Comparison of ENCODE assay signal across 23 cellular contexts in genomic region chr19:34222386-34222785, GRCh38. TPM values are rescaled to one million over a fixed set of nuclear protein-coding genes. Genes with fewer than 3 reads are reported as not detected.
DNase-seq lines count a peak whose midpoint lies in the region; ATAC-seq and TF ChIP-seq lines count a peak whose summit lies in the region.
"Had no signal": no experiment of that assay in that cellular context is flagged by ENCODE, and none has a peak within 500 bp of the region (broad histone marks: within the 10 kb centered on the region; RNA-seq: fewer than 3 reads in every experiment).

No MANE protein-coding gene starts in this region.

- intact Hi-C loops in activated CD4-positive, alpha-beta memory T cell treated with anti-CD3 and anti-CD28 coated beads for 36 hours (cut with micrococcal nuclease) = no loop called here

- H3K4me1 Mint-ChIP-seq in CD4-positive, CD25-positive, alpha-beta regulatory T cell = peaks cover 35 to 66% (median 54%) of the 10 kb centered on the region in 4 donors
- H3K4me1 Mint-ChIP-seq in central memory CD8-positive, alpha-beta T cell = peaks cover 55% of the 10 kb centered on the region
- H3K4me1 Mint-ChIP-seq in stimulated activated effector memory CD8-positive, alpha-beta T cell treated with anti-CD3 and anti-CD28 coated beads, Interleukin-12 subunit alpha, Interleukin-12 subunit beta, amount 100 ng/mL, for 72 hours = peaks cover 64% of the 10 kb centered on the region
- H3K4me1 Mint-ChIP-seq in T-helper 17 cell = peaks cover 51% of the 10 kb centered on the region
- peaks cover 54% of the 10 kb centered on the region for H3K4me1 Mint-ChIP-seq in activated CD4-positive, alpha-beta memory T cell treated with anti-CD3 and anti-CD28 coated beads for 36 hours (ENCODE audit: low read depth)

- no peak overlapping the region for H3K4me3 ChIP-seq in CD4-positive, CD25-positive, alpha-beta regulatory T cell (ENCODE audit: low read depth, low read length)
- no peak overlapping the region for H3K4me3 ChIP-seq in suprapubic skin
- H3K4me3 ChIP-seq: BLaER1 treated with 17β-estradiol and CSF1 and Interleukin-3, amounts not matched to agents 10 nM and 100 nM; GM12878 had no signal

- H3K36me3 Mint-ChIP-seq in CD4-positive, CD25-positive, alpha-beta regulatory T cell = peaks cover 50% of the 10 kb centered on the region
- peaks cover 73% of the 10 kb centered on the region for H3K36me3 Mint-ChIP-seq in central memory CD8-positive, alpha-beta T cell (ENCODE audit: insufficient read depth)
- H3K36me3 Mint-ChIP-seq in stimulated activated effector memory CD8-positive, alpha-beta T cell treated with anti-CD3 and anti-CD28 coated beads, Interleukin-12 subunit alpha, Interleukin-12 subunit beta, amount 100 ng/mL, for 72 hours = peaks cover 100% of the 10 kb centered on the region
- peaks cover 19% of the 10 kb centered on the region for H3K36me3 Mint-ChIP-seq in T-helper 17 cell (ENCODE audit: low read depth)
- H3K36me3 Mint-ChIP-seq in activated CD4-positive, alpha-beta memory T cell treated with anti-CD3 and anti-CD28 coated beads for 36 hours = peaks cover 66% of the 10 kb centered on the region

- CTCF ChIA-PET in activated CD4-positive, alpha-beta memory T cell treated with anti-CD3 and anti-CD28 coated beads for 36 hours (lab: Charles Lee) = interaction anchor here (0.7 to 2.7 kb wide), 3 partner anchors 44 to 113 kb away, joined by 3 to 9 read pairs (median 3); partner anchors contain the start of gene LSM14A

- peak overlapping the region in 1 of 3 donors; percentile 38 for H3K27ac Mint-ChIP-seq in CD4-positive, CD25-positive, alpha-beta regulatory T cell
- peak overlapping the region; percentile 11 for H3K27ac Mint-ChIP-seq in central memory CD8-positive, alpha-beta T cell (ENCODE audit: low read depth)
- peak overlapping the region; percentile 50 for H3K27ac Mint-ChIP-seq in stimulated activated effector memory CD8-positive, alpha-beta T cell treated with anti-CD3 and anti-CD28 coated beads, Interleukin-12 subunit alpha, Interleukin-12 subunit beta, amount 100 ng/mL, for 72 hours
- no peak overlapping the region for H3K27ac Mint-ChIP-seq in T-helper 17 cell
- H3K27ac Mint-ChIP-seq in activated CD4-positive, alpha-beta memory T cell treated with anti-CD3 and anti-CD28 coated beads for 36 hours = no peak overlapping the region
- H3K27ac Mint-ChIP-seq: B cell had no signal

- peaks cover 75% of the 10 kb centered on the region for H3K36me3 ChIP-seq in CD4-positive, CD25-positive, alpha-beta regulatory T cell (ENCODE audit: control insufficient read depth, insufficient read depth, low read length)
- H3K36me3 ChIP-seq in suprapubic skin = peaks cover 73% of the 10 kb centered on the region

- no peaks in the 10 kb centered on the region for H3K9me3 ChIP-seq in CD4-positive, CD25-positive, alpha-beta regulatory T cell (ENCODE audit: control insufficient read depth in 2 of 2, low read length in 2 of 2)
- H3K9me3 ChIP-seq in suprapubic skin (no peaks in the 10 kb centered on the region), T-helper 17 cell (ENCODE audit: control insufficient read depth, low read length, poor library complexity, severe bottlenecking) (no peaks in the 10 kb centered on the region)
- H3K9me3 ChIP-seq: BLaER1 treated with 17β-estradiol and CSF1 and Interleukin-3, amounts not matched to agents 10 nM and 100 nM had no signal

- H3K4me1 ChIP-seq in CD4-positive, CD25-positive, alpha-beta regulatory T cell (ENCODE audit: control insufficient read depth, insufficient read depth, low read length, poor library complexity, severe bottlenecking) = peaks cover 39% of the 10 kb centered on the region
- H3K4me1 ChIP-seq in suprapubic skin = peaks cover 4% of the 10 kb centered on the region

- ATAC-seq in CD4-positive, CD25-positive, alpha-beta regulatory T cell (ENCODE audit: low read depth in 2 of 2) = no peak
- ATAC-seq in central memory CD8-positive, alpha-beta T cell (replicated peaks; ENCODE audit: extremely low read depth, poor library complexity, severe bottlenecking) = no peak
- ATAC-seq in stimulated activated effector memory CD8-positive, alpha-beta T cell treated with anti-CD3 and anti-CD28 coated beads, Interleukin-12 subunit alpha, Interleukin-12 subunit beta, amount 100 ng/mL, for 72 hours = no peak
- ATAC-seq in T-helper 17 cell = no peak
- ATAC-seq: GM12878 had no signal

- H3K27me3 Mint-ChIP-seq in CD4-positive, CD25-positive, alpha-beta regulatory T cell = no peaks in the 10 kb centered on the region
- no peaks in the 10 kb centered on the region for H3K27me3 Mint-ChIP-seq in central memory CD8-positive, alpha-beta T cell
- no peaks in the 10 kb centered on the region for H3K27me3 Mint-ChIP-seq in T-helper 17 cell
- no peaks in the 10 kb centered on the region for H3K27me3 Mint-ChIP-seq in activated CD4-positive, alpha-beta memory T cell treated with anti-CD3 and anti-CD28 coated beads for 36 hours
- H3K27me3 Mint-ChIP-seq: B cell; CD4-positive, alpha-beta memory T cell; CD8-positive, alpha-beta memory T cell had no signal

- peak overlapping the region; percentile 16 for H3K27ac ChIP-seq in CD4-positive, CD25-positive, alpha-beta regulatory T cell (ENCODE audit: insufficient read depth, low read length, poor library complexity, severe bottlenecking)
- H3K27ac ChIP-seq in suprapubic skin = no peak overlapping the region
- H3K27ac ChIP-seq: BLaER1 treated with 17β-estradiol and CSF1 and Interleukin-3, amounts not matched to agents 10 nM and 100 nM; C4-2B had no signal

- no peak for TF ChIP-seq CTCF in suprapubic skin (IDR thresholded peaks at IDR 0.05)

- TF ChIP-seq POLR2A in suprapubic skin (IDR thresholded peaks at IDR 0.05) = no peak

- H3K27me3 ChIP-seq in CD4-positive, CD25-positive, alpha-beta regulatory T cell (ENCODE audit: control insufficient read depth, insufficient read depth, low read length) = no peaks in the 10 kb centered on the region
- H3K27me3 ChIP-seq in suprapubic skin = no peaks in the 10 kb centered on the region
- H3K27me3 ChIP-seq: BLaER1 treated with 17β-estradiol and CSF1 and Interleukin-3, amounts not matched to agents 10 nM and 100 nM had no signal

- POLR2A ChIA-PET in activated CD4-positive, alpha-beta memory T cell treated with anti-CD3 and anti-CD28 coated beads for 36 hours (lab: Charles Lee) = no interaction called here

- no peaks in the 10 kb centered on the region for H3K9me3 Mint-ChIP-seq in CD4-positive, CD25-positive, alpha-beta regulatory T cell
- no peaks in the 10 kb centered on the region for H3K9me3 Mint-ChIP-seq in central memory CD8-positive, alpha-beta T cell
- no peaks in the 10 kb centered on the region for H3K9me3 Mint-ChIP-seq in stimulated activated effector memory CD8-positive, alpha-beta T cell treated with anti-CD3 and anti-CD28 coated beads, Interleukin-12 subunit alpha, Interleukin-12 subunit beta, amount 100 ng/mL, for 72 hours
- no peaks in the 10 kb centered on the region for H3K9me3 Mint-ChIP-seq in activated CD4-positive, alpha-beta memory T cell treated with anti-CD3 and anti-CD28 coated beads for 36 hours
- H3K9me3 Mint-ChIP-seq: CD4-positive, alpha-beta memory T cell; CD8-positive, alpha-beta memory T cell had no signal

- no peak for DNase-seq in CD4-positive, CD25-positive, alpha-beta regulatory T cell
- no peak for DNase-seq in central memory CD8-positive, alpha-beta T cell (ENCODE audit: low spot score in 2 of 2)
- no peak for DNase-seq in stimulated activated effector memory CD8-positive, alpha-beta T cell treated with anti-CD3 and anti-CD28 coated beads, Interleukin-12 subunit alpha, Interleukin-12 subunit beta, amount 100 ng/mL, for 72 hours (ENCODE audit: low spot score in 2 of 2)
- DNase-seq in suprapubic skin (ENCODE audit: low spot score in 2 of 2) (no peak), T-helper 17 cell (no peak), NCI-H2081 (lab: John Stamatoyannopoulos, UW) (no peak)
- DNase-seq in activated CD4-positive, alpha-beta memory T cell treated with anti-CD3 and anti-CD28 coated beads for 36 hours = no peak
- DNase-seq: 8988T; AML-193; CD4-positive, alpha-beta memory T cell; CD8-positive, alpha-beta memory T cell; COR-L47; DMS 273 treated with DMSO at 0.1 percent for 48 hours; DMS153; DMS53; DMS79; DND-41; EL; GDM1 had no signal

- TF ChIP-seq EP300 in suprapubic skin (IDR thresholded peaks at IDR 0.05) = no peak

- H3K4me3 Mint-ChIP-seq in CD4-positive, CD25-positive, alpha-beta regulatory T cell = no peak overlapping the region
- H3K4me3 Mint-ChIP-seq in central memory CD8-positive, alpha-beta T cell = no peak overlapping the region
- H3K4me3 Mint-ChIP-seq in stimulated activated effector memory CD8-positive, alpha-beta T cell treated with anti-CD3 and anti-CD28 coated beads, Interleukin-12 subunit alpha, Interleukin-12 subunit beta, amount 100 ng/mL, for 72 hours = no peak overlapping the region
- no peak overlapping the region for H3K4me3 Mint-ChIP-seq in T-helper 17 cell
- H3K4me3 Mint-ChIP-seq in activated CD4-positive, alpha-beta memory T cell treated with anti-CD3 and anti-CD28 coated beads for 36 hours = no peak overlapping the region
- H3K4me3 Mint-ChIP-seq: B cell; CD4-positive, alpha-beta memory T cell; CD8-positive, alpha-beta memory T cell had no signal

- 71% methylated on average over 1 of the region's 1 CpG for WGBS in suprapubic skin

RNA-seq across cellular contexts. Expression of gene GARRE1, which starts 32.0 kb away (rescaled TPM):
- total RNA-seq in CD4-positive, CD25-positive, alpha-beta regulatory T cell = 47.4 TPM
- polyA plus RNA-seq in CD4-positive, CD25-positive, alpha-beta regulatory T cell = 1 to 10 TPM; 3.2 to 6.6 (median 4.5) TPM
- total RNA-seq in suprapubic skin = 10 to 100 TPM; 24.3 to 37.3 (median 31.0) TPM
- total RNA-seq in T-helper 17 cell = 10 to 100 TPM; 34.4 to 43.6 TPM
- 10 to 100 TPM; 11.7 to 11.9 TPM for total RNA-seq in activated CD4-positive, alpha-beta memory T cell treated with anti-CD3 and anti-CD28 coated beads for 36 hours

RNA-seq across cellular contexts. Expression of gene LSM14A, which starts 50.1 kb away (rescaled TPM):
- total RNA-seq in CD4-positive, CD25-positive, alpha-beta regulatory T cell = 162 TPM
- polyA plus RNA-seq in CD4-positive, CD25-positive, alpha-beta regulatory T cell = 100 to 1,000 TPM; 133 to 175 (median 147) TPM
- total RNA-seq in suprapubic skin (100 to 1,000 TPM; 107 to 156 (median 116) TPM), T-helper 17 cell (100 to 1,000 TPM; 150 to 177 TPM)
- total RNA-seq in activated CD4-positive, alpha-beta memory T cell treated with anti-CD3 and anti-CD28 coated beads for 36 hours = 100 to 1,000 TPM in 1 of 2 experiments, 10 to 100 TPM in 1; 90.0 to 106 TPM

Comparison
In these comparisons a context has a peak if more than half of its experiments do, and no peak if none do; other contexts are left out.
1. H3K27ac Mint-ChIP-seq: peak in central memory CD8-positive, alpha-beta T cell (single experiment) and stimulated activated effector memory CD8-positive, alpha-beta T cell treated with anti-CD3 and anti-CD28 coated beads, Interleukin-12 subunit alpha, Interleukin-12 subunit beta, amount 100 ng/mL, for 72 hours (single experiment); none in T-helper 17 cell (single experiment) and activated CD4-positive, alpha-beta memory T cell treated with anti-CD3 and anti-CD28 coated beads for 36 hours (single experiment).